ENCODE assay signal across 1 cellular context in the genomic region with DNA sequence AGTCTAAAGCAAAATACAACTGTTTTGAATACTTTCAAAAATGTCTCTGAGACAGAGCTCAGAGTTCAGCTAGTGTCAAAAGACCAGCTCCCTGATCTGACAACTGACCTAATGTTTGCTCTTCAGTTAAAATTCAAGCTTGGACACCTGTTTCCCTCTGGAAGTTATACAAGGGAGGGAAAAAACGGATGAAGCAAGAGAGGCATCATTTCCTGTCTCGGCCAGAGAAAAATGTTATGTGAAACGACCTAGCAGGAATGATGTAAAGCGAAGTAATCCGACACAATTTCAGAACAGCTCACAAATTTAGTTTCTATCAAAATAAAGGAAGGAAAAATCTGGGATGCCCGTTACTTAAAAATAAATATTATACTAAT.
TF ChIP-seq lines count a peak whose summit lies in the region.

No MANE protein-coding gene starts in this region.

TF ChIP-seq in HepG2, 621 proteins besides CTCF, POLR2A, EP300 and RAD21 (continued from another document and continues in another):
- TF ChIP-seq, protein P1, sequence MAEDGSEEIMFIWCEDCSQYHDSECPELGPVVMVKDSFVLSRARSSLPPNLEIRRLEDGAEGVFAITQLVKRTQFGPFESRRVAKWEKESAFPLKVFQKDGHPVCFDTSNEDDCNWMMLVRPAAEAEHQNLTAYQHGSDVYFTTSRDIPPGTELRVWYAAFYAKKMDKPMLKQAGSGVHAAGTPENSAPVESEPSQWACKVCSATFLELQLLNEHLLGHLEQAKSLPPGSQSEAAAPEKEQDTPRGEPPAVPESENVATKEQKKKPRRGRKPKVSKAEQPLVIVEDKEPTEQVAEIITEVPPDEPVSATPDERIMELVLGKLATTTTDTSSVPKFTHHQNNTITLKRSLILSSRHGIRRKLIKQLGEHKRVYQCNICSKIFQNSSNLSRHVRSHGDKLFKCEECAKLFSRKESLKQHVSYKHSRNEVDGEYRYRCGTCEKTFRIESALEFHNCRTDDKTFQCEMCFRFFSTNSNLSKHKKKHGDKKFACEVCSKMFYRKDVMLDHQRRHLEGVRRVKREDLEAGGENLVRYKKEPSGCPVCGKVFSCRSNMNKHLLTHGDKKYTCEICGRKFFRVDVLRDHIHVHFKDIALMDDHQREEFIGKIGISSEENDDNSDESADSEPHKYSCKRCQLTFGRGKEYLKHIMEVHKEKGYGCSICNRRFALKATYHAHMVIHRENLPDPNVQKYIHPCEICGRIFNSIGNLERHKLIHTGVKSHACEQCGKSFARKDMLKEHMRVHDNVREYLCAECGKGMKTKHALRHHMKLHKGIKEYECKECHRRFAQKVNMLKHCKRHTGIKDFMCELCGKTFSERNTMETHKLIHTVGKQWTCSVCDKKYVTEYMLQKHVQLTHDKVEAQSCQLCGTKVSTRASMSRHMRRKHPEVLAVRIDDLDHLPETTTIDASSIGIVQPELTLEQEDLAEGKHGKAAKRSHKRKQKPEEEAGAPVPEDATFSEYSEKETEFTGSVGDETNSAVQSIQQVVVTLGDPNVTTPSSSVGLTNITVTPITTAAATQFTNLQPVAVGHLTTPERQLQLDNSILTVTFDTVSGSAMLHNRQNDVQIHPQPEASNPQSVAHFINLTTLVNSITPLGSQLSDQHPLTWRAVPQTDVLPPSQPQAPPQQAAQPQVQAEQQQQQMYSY (CRISPR knock-in tag; IDR thresholded peaks at IDR 0.05) = no peak
- TF ChIP-seq, protein P2, sequence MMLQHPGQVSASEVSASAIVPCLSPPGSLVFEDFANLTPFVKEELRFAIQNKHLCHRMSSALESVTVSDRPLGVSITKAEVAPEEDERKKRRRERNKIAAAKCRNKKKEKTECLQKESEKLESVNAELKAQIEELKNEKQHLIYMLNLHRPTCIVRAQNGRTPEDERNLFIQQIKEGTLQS (CRISPR knock-in tag; IDR thresholded peaks at IDR 0.05) = peak; percentile 83; the same call in 1 of the 2 replicates
- TF ChIP-seq, protein P3, sequence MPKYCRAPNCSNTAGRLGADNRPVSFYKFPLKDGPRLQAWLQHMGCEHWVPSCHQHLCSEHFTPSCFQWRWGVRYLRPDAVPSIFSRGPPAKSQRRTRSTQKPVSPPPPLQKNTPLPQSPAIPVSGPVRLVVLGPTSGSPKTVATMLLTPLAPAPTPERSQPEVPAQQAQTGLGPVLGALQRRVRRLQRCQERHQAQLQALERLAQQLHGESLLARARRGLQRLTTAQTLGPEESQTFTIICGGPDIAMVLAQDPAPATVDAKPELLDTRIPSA (CRISPR knock-in tag; IDR thresholded peaks at IDR 0.05; ENCODE audit: borderline replicate concordance) = no peak
- no peak for TF ChIP-seq ZNF724P (CRISPR knock-in tag; IDR thresholded peaks at IDR 0.05; ENCODE audit: borderline replicate concordance)
- TF ChIP-seq KDM6A (CRISPR knock-in tag; IDR thresholded peaks at IDR 0.05; ENCODE audit: low read depth) = peak; percentile 77
- TF ChIP-seq HMG20B (CRISPR knock-in tag; conservative IDR thresholded peaks at IDR 0.05) = peak; percentile 71
- TF ChIP-seq, protein P4, sequence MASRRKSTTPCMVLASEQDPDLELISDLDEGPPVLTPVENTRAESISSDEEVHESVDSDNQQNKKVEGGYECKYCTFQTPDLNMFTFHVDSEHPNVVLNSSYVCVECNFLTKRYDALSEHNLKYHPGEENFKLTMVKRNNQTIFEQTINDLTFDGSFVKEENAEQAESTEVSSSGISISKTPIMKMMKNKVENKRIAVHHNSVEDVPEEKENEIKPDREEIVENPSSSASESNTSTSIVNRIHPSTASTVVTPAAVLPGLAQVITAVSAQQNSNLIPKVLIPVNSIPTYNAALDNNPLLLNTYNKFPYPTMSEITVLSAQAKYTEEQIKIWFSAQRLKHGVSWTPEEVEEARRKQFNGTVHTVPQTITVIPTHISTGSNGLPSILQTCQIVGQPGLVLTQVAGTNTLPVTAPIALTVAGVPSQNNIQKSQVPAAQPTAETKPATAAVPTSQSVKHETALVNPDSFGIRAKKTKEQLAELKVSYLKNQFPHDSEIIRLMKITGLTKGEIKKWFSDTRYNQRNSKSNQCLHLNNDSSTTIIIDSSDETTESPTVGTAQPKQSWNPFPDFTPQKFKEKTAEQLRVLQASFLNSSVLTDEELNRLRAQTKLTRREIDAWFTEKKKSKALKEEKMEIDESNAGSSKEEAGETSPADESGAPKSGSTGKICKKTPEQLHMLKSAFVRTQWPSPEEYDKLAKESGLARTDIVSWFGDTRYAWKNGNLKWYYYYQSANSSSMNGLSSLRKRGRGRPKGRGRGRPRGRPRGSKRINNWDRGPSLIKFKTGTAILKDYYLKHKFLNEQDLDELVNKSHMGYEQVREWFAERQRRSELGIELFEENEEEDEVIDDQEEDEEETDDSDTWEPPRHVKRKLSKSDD (CRISPR knock-in tag; IDR thresholded peaks at IDR 0.05; ENCODE audit: low read depth) = no peak
- no peak for TF ChIP-seq TBX2 (CRISPR knock-in tag; IDR thresholded peaks at IDR 0.05; ENCODE audit: borderline replicate concordance)
- TF ChIP-seq ZNF510 (CRISPR knock-in tag; IDR thresholded peaks at IDR 0.05; ENCODE audit: low read depth) = no peak
- TF ChIP-seq ZNF260 (CRISPR knock-in tag; IDR thresholded peaks at IDR 0.05; ENCODE audit: borderline replicate concordance, low read depth) = no peak
- TF ChIP-seq HNRNPLL (IDR thresholded peaks at IDR 0.05; ENCODE audit: low read depth, low read length, poor library complexity, severe bottlenecking) = no peak
- TF ChIP-seq ZNF589 (CRISPR knock-in tag; conservative IDR thresholded peaks at IDR 0.05) = no peak
- TF ChIP-seq, protein P5, sequence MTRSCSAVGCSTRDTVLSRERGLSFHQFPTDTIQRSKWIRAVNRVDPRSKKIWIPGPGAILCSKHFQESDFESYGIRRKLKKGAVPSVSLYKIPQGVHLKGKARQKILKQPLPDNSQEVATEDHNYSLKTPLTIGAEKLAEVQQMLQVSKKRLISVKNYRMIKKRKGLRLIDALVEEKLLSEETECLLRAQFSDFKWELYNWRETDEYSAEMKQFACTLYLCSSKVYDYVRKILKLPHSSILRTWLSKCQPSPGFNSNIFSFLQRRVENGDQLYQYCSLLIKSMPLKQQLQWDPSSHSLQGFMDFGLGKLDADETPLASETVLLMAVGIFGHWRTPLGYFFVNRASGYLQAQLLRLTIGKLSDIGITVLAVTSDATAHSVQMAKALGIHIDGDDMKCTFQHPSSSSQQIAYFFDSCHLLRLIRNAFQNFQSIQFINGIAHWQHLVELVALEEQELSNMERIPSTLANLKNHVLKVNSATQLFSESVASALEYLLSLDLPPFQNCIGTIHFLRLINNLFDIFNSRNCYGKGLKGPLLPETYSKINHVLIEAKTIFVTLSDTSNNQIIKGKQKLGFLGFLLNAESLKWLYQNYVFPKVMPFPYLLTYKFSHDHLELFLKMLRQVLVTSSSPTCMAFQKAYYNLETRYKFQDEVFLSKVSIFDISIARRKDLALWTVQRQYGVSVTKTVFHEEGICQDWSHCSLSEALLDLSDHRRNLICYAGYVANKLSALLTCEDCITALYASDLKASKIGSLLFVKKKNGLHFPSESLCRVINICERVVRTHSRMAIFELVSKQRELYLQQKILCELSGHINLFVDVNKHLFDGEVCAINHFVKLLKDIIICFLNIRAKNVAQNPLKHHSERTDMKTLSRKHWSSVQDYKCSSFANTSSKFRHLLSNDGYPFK (CRISPR knock-in tag; IDR thresholded peaks at IDR 0.05; ENCODE audit: borderline replicate concordance) = no peak
- no peak for TF ChIP-seq ZNF652 (CRISPR knock-in tag; IDR thresholded peaks at IDR 0.05; ENCODE audit: borderline replicate concordance, low read depth)
- TF ChIP-seq, protein P6, sequence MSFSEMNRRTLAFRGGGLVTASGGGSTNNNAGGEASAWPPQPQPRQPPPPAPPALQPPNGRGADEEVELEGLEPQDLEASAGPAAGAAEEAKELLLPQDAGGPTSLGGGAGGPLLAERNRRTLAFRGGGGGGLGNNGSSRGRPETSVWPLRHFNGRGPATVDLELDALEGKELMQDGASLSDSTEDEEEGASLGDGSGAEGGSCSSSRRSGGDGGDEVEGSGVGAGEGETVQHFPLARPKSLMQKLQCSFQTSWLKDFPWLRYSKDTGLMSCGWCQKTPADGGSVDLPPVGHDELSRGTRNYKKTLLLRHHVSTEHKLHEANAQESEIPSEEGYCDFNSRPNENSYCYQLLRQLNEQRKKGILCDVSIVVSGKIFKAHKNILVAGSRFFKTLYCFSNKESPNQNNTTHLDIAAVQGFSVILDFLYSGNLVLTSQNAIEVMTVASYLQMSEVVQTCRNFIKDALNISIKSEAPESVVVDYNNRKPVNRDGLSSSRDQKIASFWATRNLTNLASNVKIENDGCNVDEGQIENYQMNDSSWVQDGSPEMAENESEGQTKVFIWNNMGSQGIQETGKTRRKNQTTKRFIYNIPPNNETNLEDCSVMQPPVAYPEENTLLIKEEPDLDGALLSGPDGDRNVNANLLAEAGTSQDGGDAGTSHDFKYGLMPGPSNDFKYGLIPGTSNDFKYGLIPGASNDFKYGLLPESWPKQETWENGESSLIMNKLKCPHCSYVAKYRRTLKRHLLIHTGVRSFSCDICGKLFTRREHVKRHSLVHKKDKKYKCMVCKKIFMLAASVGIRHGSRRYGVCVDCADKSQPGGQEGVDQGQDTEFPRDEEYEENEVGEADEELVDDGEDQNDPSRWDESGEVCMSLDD (CRISPR knock-in tag; IDR thresholded peaks at IDR 0.05; ENCODE audit: borderline replicate concordance) = no peak
- TF ChIP-seq, protein P7, sequence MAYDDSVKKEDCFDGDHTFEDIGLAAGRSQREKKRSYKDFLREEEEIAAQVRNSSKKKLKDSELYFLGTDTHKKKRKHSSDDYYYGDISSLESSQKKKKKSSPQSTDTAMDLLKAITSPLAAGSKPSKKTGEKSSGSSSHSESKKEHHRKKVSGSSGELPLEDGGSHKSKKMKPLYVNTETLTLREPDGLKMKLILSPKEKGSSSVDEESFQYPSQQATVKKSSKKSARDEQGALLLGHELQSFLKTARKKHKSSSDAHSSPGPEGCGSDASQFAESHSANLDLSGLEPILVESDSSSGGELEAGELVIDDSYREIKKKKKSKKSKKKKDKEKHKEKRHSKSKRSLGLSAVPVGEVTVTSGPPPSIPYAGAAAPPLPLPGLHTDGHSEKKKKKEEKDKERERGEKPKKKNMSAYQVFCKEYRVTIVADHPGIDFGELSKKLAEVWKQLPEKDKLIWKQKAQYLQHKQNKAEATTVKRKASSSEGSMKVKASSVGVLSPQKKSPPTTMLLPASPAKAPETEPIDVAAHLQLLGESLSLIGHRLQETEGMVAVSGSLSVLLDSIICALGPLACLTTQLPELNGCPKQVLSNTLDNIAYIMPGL (CRISPR knock-in tag; IDR thresholded peaks at IDR 0.05; ENCODE audit: borderline replicate concordance in 1 of 2, low read depth in 1 of 2) = no peak
- TF ChIP-seq, protein P8, sequence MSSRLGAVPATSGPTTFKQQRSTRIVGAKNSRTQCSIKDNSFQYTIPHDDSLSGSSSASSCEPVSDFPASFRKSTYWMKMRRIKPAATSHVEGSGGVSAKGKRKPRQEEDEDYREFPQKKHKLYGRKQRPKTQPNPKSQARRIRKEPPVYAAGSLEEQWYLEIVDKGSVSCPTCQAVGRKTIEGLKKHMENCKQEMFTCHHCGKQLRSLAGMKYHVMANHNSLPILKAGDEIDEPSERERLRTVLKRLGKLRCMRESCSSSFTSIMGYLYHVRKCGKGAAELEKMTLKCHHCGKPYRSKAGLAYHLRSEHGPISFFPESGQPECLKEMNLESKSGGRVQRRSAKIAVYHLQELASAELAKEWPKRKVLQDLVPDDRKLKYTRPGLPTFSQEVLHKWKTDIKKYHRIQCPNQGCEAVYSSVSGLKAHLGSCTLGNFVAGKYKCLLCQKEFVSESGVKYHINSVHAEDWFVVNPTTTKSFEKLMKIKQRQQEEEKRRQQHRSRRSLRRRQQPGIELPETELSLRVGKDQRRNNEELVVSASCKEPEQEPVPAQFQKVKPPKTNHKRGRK (CRISPR knock-in tag; IDR thresholded peaks at IDR 0.05) = no peak
- no peak for TF ChIP-seq IKZF4 (CRISPR knock-in tag; IDR thresholded peaks at IDR 0.05; ENCODE audit: borderline replicate concordance, low read depth, not compliant biosample characterization)
- TF ChIP-seq, protein P9, sequence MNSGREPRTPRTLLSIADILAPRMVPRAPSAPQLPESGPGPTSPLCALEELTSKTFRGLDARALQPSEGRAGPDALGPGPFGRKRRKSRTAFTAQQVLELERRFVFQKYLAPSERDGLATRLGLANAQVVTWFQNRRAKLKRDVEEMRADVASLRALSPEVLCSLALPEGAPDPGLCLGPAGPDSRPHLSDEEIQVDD (CRISPR knock-in tag; IDR thresholded peaks at IDR 0.05; ENCODE audit: borderline replicate concordance) = no peak
- TF ChIP-seq RELA (CRISPR knock-in tag; IDR thresholded peaks at IDR 0.05) = no peak
- TF ChIP-seq HNRNPH1 (optimal IDR thresholded peaks at IDR 0.05; ENCODE audit: low read depth, low read length) = no peak
- TF ChIP-seq ADNP (CRISPR knock-in tag; IDR thresholded peaks at IDR 0.05) = no peak
- no peak for TF ChIP-seq ZNF678 (CRISPR knock-in tag; IDR thresholded peaks at IDR 0.05)
- TF ChIP-seq ZNF616 (CRISPR knock-in tag; IDR thresholded peaks at IDR 0.05; ENCODE audit: low read depth) = no peak
- TF ChIP-seq, protein P10, sequence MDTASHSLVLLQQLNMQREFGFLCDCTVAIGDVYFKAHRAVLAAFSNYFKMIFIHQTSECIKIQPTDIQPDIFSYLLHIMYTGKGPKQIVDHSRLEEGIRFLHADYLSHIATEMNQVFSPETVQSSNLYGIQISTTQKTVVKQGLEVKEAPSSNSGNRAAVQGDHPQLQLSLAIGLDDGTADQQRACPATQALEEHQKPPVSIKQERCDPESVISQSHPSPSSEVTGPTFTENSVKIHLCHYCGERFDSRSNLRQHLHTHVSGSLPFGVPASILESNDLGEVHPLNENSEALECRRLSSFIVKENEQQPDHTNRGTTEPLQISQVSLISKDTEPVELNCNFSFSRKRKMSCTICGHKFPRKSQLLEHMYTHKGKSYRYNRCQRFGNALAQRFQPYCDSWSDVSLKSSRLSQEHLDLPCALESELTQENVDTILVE (CRISPR knock-in tag; IDR thresholded peaks at IDR 0.05) = peak; percentile 55; the same call in 1 of the 2 replicates
- no peak for TF ChIP-seq NFKB2 (CRISPR knock-in tag; IDR thresholded peaks at IDR 0.05; ENCODE audit: borderline replicate concordance)
